8 cellular contexts compared by ENCODE assay signal in the genomic region with DNA sequence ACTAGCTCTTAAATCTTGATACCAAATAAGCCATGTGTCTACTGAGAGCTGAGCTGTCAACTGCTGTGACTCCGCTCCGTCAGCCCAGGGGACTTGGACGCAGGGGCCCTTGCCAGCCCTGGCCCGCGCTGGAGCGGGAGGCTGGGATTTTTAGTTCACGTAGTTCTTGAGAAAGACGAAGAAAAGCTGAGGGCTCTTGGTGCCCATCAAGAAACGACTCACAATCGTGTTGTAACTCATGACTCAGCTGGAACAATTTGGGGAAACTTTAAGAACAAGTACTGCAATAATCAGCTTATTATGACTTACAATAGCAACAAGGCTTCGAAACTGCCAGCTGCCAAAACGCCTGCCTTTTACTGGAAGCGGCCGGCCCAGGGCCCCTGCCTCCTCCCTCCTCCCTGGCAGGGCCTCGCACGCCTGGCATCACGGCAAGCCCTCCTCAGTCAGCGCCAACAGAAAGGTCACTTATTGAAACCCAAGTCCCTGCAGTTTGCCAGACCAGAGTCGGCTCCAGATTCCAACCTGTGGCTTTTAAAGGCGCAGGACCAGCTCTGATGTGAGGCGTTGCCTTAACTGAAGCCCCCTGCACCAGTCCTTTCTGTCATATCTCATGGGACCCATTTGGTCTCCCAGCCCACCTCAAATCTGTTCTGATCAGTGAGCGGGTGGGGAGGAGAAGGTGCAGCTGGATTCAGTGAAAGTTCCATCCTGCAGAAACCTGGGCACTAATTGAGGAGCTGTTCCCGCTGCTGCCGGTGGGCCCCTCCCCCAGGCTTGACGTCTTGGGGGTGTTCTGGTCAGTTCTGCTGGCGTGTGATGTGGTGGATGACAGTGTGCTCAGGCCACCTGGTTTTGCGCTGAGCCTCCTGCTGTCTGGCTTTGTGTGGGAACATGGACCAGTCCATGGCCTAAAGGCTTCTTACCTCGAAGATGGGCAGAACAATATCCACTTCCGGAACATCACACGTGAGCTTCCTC.
DNase-seq lines count a peak whose midpoint lies in the region; ATAC-seq and TF ChIP-seq lines count a peak whose summit lies in the region.

No MANE protein-coding gene starts in this region.

- no peaks in the 10 kb centered on the region for H3K9me2 ChIP-seq in hepatocyte (replicated peaks; ENCODE audit: insufficient read depth)

- H3K79me2 ChIP-seq in hepatocyte: no peaks in the 10 kb centered on the region

- no peak for TF ChIP-seq CTCF in astrocyte of the cerebellum (IDR thresholded peaks at IDR 0.05; ENCODE audit: low read depth, low read length, missing control alignments)
- TF ChIP-seq CTCF in hepatocyte (IDR thresholded peaks at IDR 0.05; ENCODE audit: poor library complexity): no peak
- TF ChIP-seq CTCF in sigmoid colon (IDR thresholded peaks at IDR 0.05): no peak

- H3K9me3 ChIP-seq in hepatocyte (ENCODE audit: low read depth): no peaks in the 10 kb centered on the region
- no peaks in the 10 kb centered on the region for H3K9me3 ChIP-seq in sigmoid colon

- 75% methylated on average over 30 of the region's 30 CpGs for WGBS in hepatocyte (ENCODE audit: low lambda C conversion rate, missing lambda C conversion rate)
- WGBS in sigmoid colon, 2 donors: 41 to 64% methylated on average over 30 of the region's 30 CpGs

- H3K27ac ChIP-seq in hepatocyte: peak overlapping the region; percentile 84
- H3K27ac ChIP-seq in sigmoid colon: peak overlapping the region; percentile 84 to 91 (median 88)

- no peak overlapping the region for H2AFZ ChIP-seq in hepatocyte

- H3K4me1 ChIP-seq in hepatocyte (ENCODE audit: insufficient read depth) (peaks cover 17% of the 10 kb centered on the region), sigmoid colon (peaks cover 0 to 65% (median 52%) of the 10 kb centered on the region in 4 donors)

- in situ Hi-C loops in astrocyte of the cerebellum (cut with HindIII; ENCODE audit: low sequenced_read_pairs): no loop called here

- ATAC-seq in HG03196 (IDR thresholded peaks at IDR 0.05; ENCODE audit: unreplicated experiment): no peak

- no peaks in the 10 kb centered on the region for H3K27me3 ChIP-seq in hepatocyte
- no peaks in the 10 kb centered on the region for H3K27me3 ChIP-seq in sigmoid colon

- no peak overlapping the region for H3K4me3 ChIP-seq in astrocyte of the cerebellum (ENCODE audit: low read depth, low read length)
- H3K4me3 ChIP-seq in hepatocyte: no peak overlapping the region
- peak overlapping the region in 2 of 4 donors; percentile 5 to 9 for H3K4me3 ChIP-seq in sigmoid colon

- intact Hi-C loops in sigmoid colon (cut with DNase I): loop anchor here (2.0 kb wide), 2 partner anchors 44 to 232 kb away; no protein-coding TSS in a partner anchor

- peaks cover 19% of the 10 kb centered on the region for H4K20me1 ChIP-seq in hepatocyte (ENCODE audit: insufficient read depth, poor library complexity, severe bottlenecking)

- peak; percentile 88 for DNase-seq in AG20443 (ENCODE audit: low spot score)
- DNase-seq in HuH-7.5 (ENCODE audit: low spot score): peak; percentile 6
- peak; percentile 67 for DNase-seq in astrocyte of the cerebellum (ENCODE audit: low read depth)
- DNase-seq in hepatocyte (ENCODE audit: low spot score): peak; percentile 44
- DNase-seq in sigmoid colon: peak; percentile 95
- no peak for DNase-seq in GM19240 (ENCODE audit: insufficient read length, low spot score)
- DNase-seq in stimulated activated CD4-positive, alpha-beta T cell treated with anti-CD3 and anti-CD28 coated beads, Interleukin-4, amount 100 ng/mL, for 4 hours: no peak

- TF ChIP-seq POLR2A in sigmoid colon (IDR thresholded peaks at IDR 0.05): no peak

- H3K36me3 ChIP-seq in hepatocyte (replicated peaks; ENCODE audit: insufficient read depth, low read depth) (no peaks in the 10 kb centered on the region), sigmoid colon (peaks cover 7 to 36% (median 15%) of the 10 kb centered on the region in 4 donors)

- no peak overlapping the region for H3K4me2 ChIP-seq in hepatocyte

- peak in 2 of 4 donors; percentile 58 to 63 for TF ChIP-seq EP300 in sigmoid colon (IDR thresholded peaks at IDR 0.05)

Comparison
In these comparisons a context has a peak if more than half of its experiments do, and no peak if none do; other contexts are left out.
1. DNase-seq: peak in AG20443 (single experiment), HuH-7.5 (single experiment), astrocyte of the cerebellum (single experiment), hepatocyte (single experiment) and sigmoid colon (single experiment); none in GM19240 (single experiment) and stimulated activated CD4-positive, alpha-beta T cell treated with anti-CD3 and anti-CD28 coated beads, Interleukin-4, amount 100 ng/mL, for 4 hours (0 of 2).